ENCODE assay signal across 1 cellular context in genomic region chr7:91249506-91250233, GRCh38.
TF ChIP-seq lines count a peak whose summit lies in the region.

No MANE protein-coding gene starts in this region.

TF ChIP-seq in SK-N-SH treated with all-trans-retinoic acid at 6 μM for 48 hours, 23 proteins besides CTCF, POLR2A, EP300 and RAD21 (continued from another document):
- TF ChIP-seq PATZ1 (CRISPR knock-in tag; IDR thresholded peaks at IDR 0.05; ENCODE audit: borderline replicate concordance) (no peak), TOX (CRISPR knock-in tag; IDR thresholded peaks at IDR 0.05; ENCODE audit: borderline replicate concordance) (no peak), ZC3H10 (CRISPR knock-in tag; IDR thresholded peaks at IDR 0.05) (no peak)
